Comparison of ENCODE assay signal across 25 cellular contexts in genomic region chr11:90423378-90423777, GRCh38.
DNase-seq lines count a peak whose midpoint lies in the region; ATAC-seq and TF ChIP-seq lines count a peak whose summit lies in the region.
"Had no signal": no experiment of that assay in that cellular context is flagged by ENCODE, and none has a peak within 500 bp of the region (broad histone marks: within the 10 kb centered on the region; RNA-seq: fewer than 3 reads in every experiment).

No MANE protein-coding gene starts in this region.

- DNase-seq in astrocyte of the hippocampus (ENCODE audit: low read depth, low spot score) (peak; percentile 36), medulla oblongata (ENCODE audit: extremely low spot score) (peak; percentile 55), smooth muscle cell (lab: John Stamatoyannopoulos, UW; ENCODE audit: unreplicated experiment) (no peak), left cardiac atrium (no peak), CD14-positive monocyte (ENCODE audit: low spot score) (no peak)
- DNase-seq: activated CD4-positive, alpha-beta T cell treated with anti-CD3 and anti-CD28 coated beads, Interleukin-2, amount 10 ng/mL, durations not matched to agents 7 days and 5 days; activated CD8-positive, alpha-beta memory T cell treated with anti-CD3 and anti-CD28 coated beads, Interleukin-2, amount 10 ng/mL, durations not matched to agents 7 days and 5 days; activated naive CD4-positive, alpha-beta T cell treated with Interleukin-2 at 50 U/mL for 16 hours; colonic mucosa; effector memory CD8-positive, alpha-beta T cell; foreskin melanocyte; GM23248; mesenchymal stem cell; naive B cell; NCI-H1694 treated with DMSO at 0.1 percent for 48 hours; NCI-H526 treated with DMSO at 0.1 percent for 48 hours; retina; SJCRH30; T1000 had no signal

- no peak overlapping the region for H3K4me3 ChIP-seq in HUES6 (ENCODE audit: low read depth, low read length)
- H3K4me3 ChIP-seq in smooth muscle cell: no peak overlapping the region
- H3K4me3 ChIP-seq: colonic mucosa, esophagus muscularis mucosa, GM23248, hepatocyte, SJCRH30, upper lobe of left lung had no signal

- H2AFZ ChIP-seq in smooth muscle cell (ENCODE audit: low read depth): peak overlapping the region; percentile 41
- H2AFZ ChIP-seq: GM23248, hepatocyte had no signal

- H3K9me3 ChIP-seq in HUES6 (ENCODE audit: control insufficient read depth, insufficient read depth, low read depth, low read length) (no peaks in the 10 kb centered on the region; the same call in 1 of the 2 replicates), smooth muscle cell (replicated peaks; ENCODE audit: low read depth) (no peaks in the 10 kb centered on the region)
- H3K9me3 ChIP-seq: colonic mucosa, esophagus muscularis mucosa, SJCRH30, upper lobe of left lung had no signal

- ATAC-seq in left cardiac atrium (no peak), GM18907 (IDR thresholded peaks at IDR 0.05; ENCODE audit: unreplicated experiment) (no peak)
- ATAC-seq: activated CD8-positive, alpha-beta memory T cell treated with anti-CD3 and anti-CD28 coated beads, Interleukin-2, amount 10 ng/mL, durations not matched to agents 7 days and 5 days; effector memory CD8-positive, alpha-beta T cell had no signal

- H3K27ac ChIP-seq in HUES6 (ENCODE audit: low read depth, low read length) (0 out of 2 replicates have a peak overlapping the region, but pooled peaks have one; percentile 4), smooth muscle cell (ENCODE audit: low read depth) (no peak overlapping the region)
- H3K27ac ChIP-seq: C4-2B, colonic mucosa, esophagus muscularis mucosa, GM23248, hepatocyte, SJCRH30, upper lobe of left lung had no signal

- peaks cover 0 to 6% (median 3%) of the 10 kb centered on the region in 7 donors for H3K9me3 Mint-ChIP-seq in CD14-positive monocyte
- H3K9me3 Mint-ChIP-seq: activated CD4-positive, alpha-beta T cell treated with anti-CD3 and anti-CD28 coated beads, Interleukin-2, amount 10 ng/mL, durations not matched to agents 7 days and 5 days; effector memory CD8-positive, alpha-beta T cell had no signal

- H3K79me2 ChIP-seq in smooth muscle cell (ENCODE audit: low read depth): no peaks in the 10 kb centered on the region
- H3K79me2 ChIP-seq: hepatocyte had no signal

- H4K20me1 ChIP-seq in smooth muscle cell (ENCODE audit: low read depth): no peaks in the 10 kb centered on the region

- no peaks in the 10 kb centered on the region; the same call in 1 of the 2 replicates for H3K4me1 ChIP-seq in HUES6 (ENCODE audit: control insufficient read depth, insufficient read depth, low read length)
- H3K4me1 ChIP-seq in smooth muscle cell (ENCODE audit: low read depth): peaks cover 4% of the 10 kb centered on the region
- H3K4me1 ChIP-seq: colonic mucosa, SJCRH30, upper lobe of left lung had no signal

- H3K36me3 Mint-ChIP-seq in CD14-positive monocyte: no peaks in the 10 kb centered on the region
- H3K36me3 Mint-ChIP-seq: activated CD8-positive, alpha-beta memory T cell treated with anti-CD3 and anti-CD28 coated beads, Interleukin-2, amount 10 ng/mL, durations not matched to agents 7 days and 5 days; naive B cell had no signal

- no peak overlapping the region for H3K9ac ChIP-seq in HUES6 (ENCODE audit: low read length)
- no peak overlapping the region for H3K9ac ChIP-seq in smooth muscle cell (ENCODE audit: low read depth)
- H3K9ac ChIP-seq: GM23248 had no signal

- H3K27me3 Mint-ChIP-seq in CD14-positive monocyte (ENCODE audit: low read depth in 3 of 3): no peaks in the 10 kb centered on the region
- H3K27me3 Mint-ChIP-seq: activated CD4-positive, alpha-beta T cell treated with anti-CD3 and anti-CD28 coated beads, Interleukin-2, amount 10 ng/mL, durations not matched to agents 7 days and 5 days; activated CD8-positive, alpha-beta memory T cell treated with anti-CD3 and anti-CD28 coated beads, Interleukin-2, amount 10 ng/mL, durations not matched to agents 7 days and 5 days; effector memory CD8-positive, alpha-beta T cell; naive B cell had no signal

- no peak overlapping the region for H3K27ac Mint-ChIP-seq in CD14-positive monocyte
- H3K27ac Mint-ChIP-seq: activated CD4-positive, alpha-beta T cell treated with anti-CD3 and anti-CD28 coated beads, Interleukin-2, amount 10 ng/mL, durations not matched to agents 7 days and 5 days; activated CD8-positive, alpha-beta memory T cell treated with anti-CD3 and anti-CD28 coated beads, Interleukin-2, amount 10 ng/mL, durations not matched to agents 7 days and 5 days; effector memory CD8-positive, alpha-beta T cell; naive B cell had no signal

- no peaks in the 10 kb centered on the region for H3K4me1 Mint-ChIP-seq in CD14-positive monocyte
- H3K4me1 Mint-ChIP-seq: activated CD4-positive, alpha-beta T cell treated with anti-CD3 and anti-CD28 coated beads, Interleukin-2, amount 10 ng/mL, durations not matched to agents 7 days and 5 days; activated CD8-positive, alpha-beta memory T cell treated with anti-CD3 and anti-CD28 coated beads, Interleukin-2, amount 10 ng/mL, durations not matched to agents 7 days and 5 days; naive B cell had no signal

- no peak for TF ChIP-seq CTCF in smooth muscle cell (IDR thresholded peaks at IDR 0.05; ENCODE audit: borderline replicate concordance, insufficient read depth, poor library complexity, severe bottlenecking)
- TF ChIP-seq CTCF in CD14-positive monocyte (IDR thresholded peaks at IDR 0.05): no peak

- no peak overlapping the region for H3K4me2 ChIP-seq in smooth muscle cell
- H3K4me2 ChIP-seq: hepatocyte had no signal

- H3K4me3 Mint-ChIP-seq in CD14-positive monocyte: no peak overlapping the region
- H3K4me3 Mint-ChIP-seq: activated CD4-positive, alpha-beta T cell treated with anti-CD3 and anti-CD28 coated beads, Interleukin-2, amount 10 ng/mL, durations not matched to agents 7 days and 5 days; activated CD8-positive, alpha-beta memory T cell treated with anti-CD3 and anti-CD28 coated beads, Interleukin-2, amount 10 ng/mL, durations not matched to agents 7 days and 5 days; effector memory CD8-positive, alpha-beta T cell; naive B cell had no signal

- H3K36me3 ChIP-seq in HUES6 (ENCODE audit: control insufficient read depth, insufficient read depth, low read length): no peaks in the 10 kb centered on the region
- no peaks in the 10 kb centered on the region for H3K36me3 ChIP-seq in smooth muscle cell (ENCODE audit: low read depth)
- H3K36me3 ChIP-seq: colonic mucosa, esophagus muscularis mucosa, SJCRH30, upper lobe of left lung had no signal

- H3K27me3 ChIP-seq in HUES6 (ENCODE audit: control insufficient read depth, insufficient read depth, low read length) (no peaks in the 10 kb centered on the region), smooth muscle cell (ENCODE audit: low read depth) (no peaks in the 10 kb centered on the region)
- H3K27me3 ChIP-seq: colonic mucosa, esophagus muscularis mucosa, hepatocyte, SJCRH30, upper lobe of left lung had no signal

- intact Hi-C loops in left cardiac atrium (cut with DNase I): no loop called here
- intact Hi-C loops in CD14-positive monocyte (cut with micrococcal nuclease): no loop called here

- 65% methylated on average over 1 of the region's 1 CpG for WGBS in smooth muscle cell (ENCODE audit: low lambda C conversion rate)

- H3F3A ChIP-seq in smooth muscle cell (ENCODE audit: low read depth): no peaks in the 10 kb centered on the region

Comparison
In these comparisons a context has a peak if more than half of its experiments do, and no peak if none do; other contexts are left out.
1. DNase-seq: peak in astrocyte of the hippocampus (single experiment) and medulla oblongata (single experiment); none in smooth muscle cell (single experiment), left cardiac atrium (single experiment) and CD14-positive monocyte (single experiment).